ENCODE assay signal across 1 cellular context in the genomic region with DNA sequence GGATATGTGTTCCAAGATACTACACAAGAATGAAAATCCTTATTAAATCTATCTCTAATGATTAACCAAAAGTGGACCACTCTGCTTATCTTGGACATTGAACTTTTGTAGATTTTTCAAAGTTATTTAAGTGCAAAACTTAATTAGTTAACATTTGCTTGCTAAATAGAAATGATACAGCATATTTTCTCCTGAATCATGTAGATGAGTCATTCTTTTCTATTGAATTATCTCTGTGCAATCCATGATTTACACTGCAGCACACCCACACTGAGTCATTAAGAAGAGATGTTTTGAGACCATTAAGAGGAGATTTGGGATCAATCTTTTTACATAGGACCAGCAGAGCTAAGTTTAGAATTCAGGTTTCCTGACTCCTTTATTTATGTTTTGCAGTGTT.
TF ChIP-seq lines count a peak whose summit lies in the region.

No MANE protein-coding gene starts in this region.

TF ChIP-seq in HEK293, 187 proteins besides CTCF, POLR2A, EP300 and RAD21 (continued from another document):
- no peak for TF ChIP-seq BCL6B (tag by site-specific recombination; IDR thresholded peaks at IDR 0.05)
- 0 out of 2 replicates have a peak, but pooled peaks have one; percentile 29 for TF ChIP-seq PRDM1 (tag by site-specific recombination; IDR thresholded peaks at IDR 0.05)
- no peak for TF ChIP-seq FEZF1 (tag by site-specific recombination; IDR thresholded peaks at IDR 0.05)
- TF ChIP-seq KLF8 (tag by site-specific recombination; IDR thresholded peaks at IDR 0.05), result peak; percentile 35; the same call in 1 of the 2 replicates
- TF ChIP-seq OVOL3 (tag by site-specific recombination; IDR thresholded peaks at IDR 0.05), result no peak
- TF ChIP-seq ZNF629 (tag by site-specific recombination; IDR thresholded peaks at IDR 0.05), result 0 out of 2 replicates have a peak, but pooled peaks have one; percentile 24
- no peak for TF ChIP-seq ZNF623 (tag by site-specific recombination; IDR thresholded peaks at IDR 0.05)
- TF ChIP-seq SETDB1 (IDR thresholded peaks at IDR 0.05; ENCODE audit: insufficient read length, low read length), result no peak
- TF ChIP-seq ZNF548 (tag by site-specific recombination; IDR thresholded peaks at IDR 0.05), result no peak
- peak; percentile 32; the same call in 1 of the 2 replicates for TF ChIP-seq SP3 (tag by site-specific recombination; IDR thresholded peaks at IDR 0.05)
- TF ChIP-seq PRDM6 (tag by site-specific recombination; IDR thresholded peaks at IDR 0.05), result 0 out of 2 replicates have a peak, but pooled peaks have one; percentile 34
TF ChIP-seq in HEK293: peak in this region for 11.
